In genomic region chr5:71454913-71455312, GRCh38 we compare ENCODE assay signal across 8 cellular contexts. TPM values are rescaled to one million over a fixed set of nuclear protein-coding genes. Genes with fewer than 3 reads are reported as not detected.
DNase-seq lines count a peak whose midpoint lies in the region; ATAC-seq, FAIRE-seq and TF ChIP-seq lines count a peak whose summit lies in the region.

No MANE protein-coding gene starts in this region.

- FAIRE-seq in frontal cortex (lab: Jason Lieb, UNC) = no peak

- H3K4me3 ChIP-seq in GM12875 (ENCODE audit: low read depth, low read length) (peak overlapping the region; percentile 83), foreskin fibroblast (ENCODE audit: low read depth in 1 of 2, low read length in 2 of 2) (peak overlapping the region; percentile 77), skeletal muscle satellite cell (ENCODE audit: low read length) (peak overlapping the region; percentile 94)

- H3K4me1 Mint-ChIP-seq in T-helper 17 cell = peaks cover 22% of the 10 kb centered on the region

- peak overlapping the region; percentile 98 for H3K4me3 Mint-ChIP-seq in T-helper 17 cell

- no peak for TF ChIP-seq CTCF in GM12875 (IDR thresholded peaks at IDR 0.05; ENCODE audit: borderline replicate concordance, insufficient read depth, low read depth, low read length)
- no peak for TF ChIP-seq CTCF in foreskin fibroblast (IDR thresholded peaks at IDR 0.05; ENCODE audit: low read depth, low read length)

- ATAC-seq in T-helper 17 cell (no peak), HG02852 (IDR thresholded peaks at IDR 0.05; ENCODE audit: unreplicated experiment) (no peak), HG02938 (IDR thresholded peaks at IDR 0.05; ENCODE audit: unreplicated experiment) (no peak)

- H3K4me1 ChIP-seq in skeletal muscle satellite cell (ENCODE audit: control insufficient read depth, insufficient read depth, low read length) = peaks cover 6% of the 10 kb centered on the region

- H3K27ac Mint-ChIP-seq in T-helper 17 cell = peak overlapping the region; percentile 97

- H3K9ac ChIP-seq in skeletal muscle satellite cell (ENCODE audit: low read depth, low read length) = peak overlapping the region; percentile 93

- H3K27me3 ChIP-seq in skeletal muscle satellite cell (ENCODE audit: control insufficient read depth, insufficient read depth, low read length) = peaks cover 10% of the 10 kb centered on the region

- no peak for DNase-seq in T-helper 17 cell
- no peak for DNase-seq in foreskin fibroblast
- DNase-seq in frontal cortex (ENCODE audit: low spot score in 2 of 2) = no peak
- no peak for DNase-seq in DMS 273 treated with DMSO at 0.1 percent for 48 hours (lab: John Stamatoyannopoulos, UW)

- no peaks in the 10 kb centered on the region for H3K9me3 ChIP-seq in T-helper 17 cell (ENCODE audit: control insufficient read depth, low read length, poor library complexity, severe bottlenecking)
- H3K9me3 ChIP-seq in skeletal muscle satellite cell (replicated peaks; ENCODE audit: low read length) = no peaks in the 10 kb centered on the region

- peak overlapping the region; percentile 84 for H3K4me2 ChIP-seq in skeletal muscle satellite cell (ENCODE audit: low read length)

- H3K36me3 ChIP-seq in skeletal muscle satellite cell (ENCODE audit: insufficient read depth, low read length) = peaks cover 15% of the 10 kb centered on the region

- H3K27me3 Mint-ChIP-seq in T-helper 17 cell = peaks cover 24% of the 10 kb centered on the region

- peaks cover 5% of the 10 kb centered on the region for H3K36me3 Mint-ChIP-seq in T-helper 17 cell (ENCODE audit: low read depth)

RNA-seq across cellular contexts. Expression of gene BDP1, which starts 0.5 kb away (rescaled TPM):
- 10 to 100 TPM; 37.8 to 38.7 TPM for total RNA-seq in T-helper 17 cell
- 19.4 and 21.8 TPM in 2 replicates for total RNA-seq in skeletal muscle satellite cell (2012; rRNA removed)
- 87.2 TPM for total RNA-seq in frontal cortex
